Comparison of ENCODE assay signal across 1 cellular context in the genomic region with DNA sequence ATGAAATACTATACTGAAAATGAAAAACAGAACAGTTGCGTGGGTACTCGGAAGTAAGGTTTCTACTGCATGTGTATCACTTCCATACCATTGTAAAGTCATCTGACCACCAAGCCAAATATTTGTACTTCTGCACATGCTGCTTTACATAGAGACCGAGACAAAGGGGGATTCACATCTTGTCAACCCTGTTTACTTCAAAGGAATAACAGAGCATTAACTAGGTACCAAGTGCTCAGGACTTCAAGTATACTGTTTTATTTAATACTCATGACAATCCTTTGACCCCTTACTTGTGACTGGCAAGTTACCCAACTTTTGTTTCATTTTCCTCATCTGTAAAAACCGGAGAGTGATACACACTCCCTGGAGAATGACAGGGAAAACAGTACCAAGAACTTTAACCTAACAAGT.
TF ChIP-seq lines count a peak whose summit lies in the region.

No MANE protein-coding gene starts in this region.

TF ChIP-seq in HepG2, 621 proteins besides CTCF, POLR2A, EP300 and RAD21 (continued from another document and continues in another):
- TF ChIP-seq, protein P1, sequence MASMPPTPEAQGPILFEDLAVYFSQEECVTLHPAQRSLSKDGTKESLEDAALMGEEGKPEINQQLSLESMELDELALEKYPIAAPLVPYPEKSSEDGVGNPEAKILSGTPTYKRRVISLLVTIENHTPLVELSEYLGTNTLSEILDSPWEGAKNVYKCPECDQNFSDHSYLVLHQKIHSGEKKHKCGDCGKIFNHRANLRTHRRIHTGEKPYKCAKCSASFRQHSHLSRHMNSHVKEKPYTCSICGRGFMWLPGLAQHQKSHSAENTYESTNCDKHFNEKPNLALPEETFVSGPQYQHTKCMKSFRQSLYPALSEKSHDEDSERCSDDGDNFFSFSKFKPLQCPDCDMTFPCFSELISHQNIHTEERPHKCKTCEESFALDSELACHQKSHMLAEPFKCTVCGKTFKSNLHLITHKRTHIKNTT (CRISPR knock-in tag; IDR thresholded peaks at IDR 0.05) = no peak
- TF ChIP-seq SNAPC4 (CRISPR knock-in tag; IDR thresholded peaks at IDR 0.05) (no peak), ZNF772 (CRISPR knock-in tag; IDR thresholded peaks at IDR 0.05) (no peak), ZNF317 (CRISPR knock-in tag; IDR thresholded peaks at IDR 0.05) (0 out of 2 replicates have a peak, but pooled peaks have one; percentile 30), POLR2AphosphoS2 (IDR thresholded peaks at IDR 0.05; ENCODE audit: low read depth, low read length) (no peak), JUN (CRISPR knock-in tag; IDR thresholded peaks at IDR 0.05) (no peak), SOX6 (IDR thresholded peaks at IDR 0.05) (no peak), SOX6 (CRISPR knock-in tag; IDR thresholded peaks at IDR 0.05) (peak; percentile 97), FIP1L1 (IDR thresholded peaks at IDR 0.05; ENCODE audit: borderline replicate concordance, insufficient read depth, low read depth, low read length) (no peak), FOXA3 (CRISPR knock-in tag; IDR thresholded peaks at IDR 0.05) (peak; percentile 94), ZNF333 (CRISPR knock-in tag; IDR thresholded peaks at IDR 0.05; ENCODE audit: borderline replicate concordance) (no peak), ESRRA (CRISPR knock-in tag; IDR thresholded peaks at IDR 0.05; ENCODE audit: low read depth) (no peak), KDM5B (CRISPR knock-in tag; IDR thresholded peaks at IDR 0.05; ENCODE audit: borderline replicate concordance) (no peak), ZMAT3 (CRISPR knock-in tag; conservative IDR thresholded peaks at IDR 0.05) (no peak), ZSCAN9 (CRISPR knock-in tag; IDR thresholded peaks at IDR 0.05; ENCODE audit: borderline replicate concordance) (peak; percentile 67; the same call in 1 of the 2 replicates), ZNF143 (CRISPR knock-in tag; IDR thresholded peaks at IDR 0.05) (no peak), HNF1A (IDR thresholded peaks at IDR 0.05; ENCODE audit: low read depth) (no peak), HNF1A (CRISPR knock-in tag; IDR thresholded peaks at IDR 0.05; ENCODE audit: borderline replicate concordance) (no peak; the same call in 1 of the 2 replicates), ETV5 (CRISPR knock-in tag; IDR thresholded peaks at IDR 0.05; ENCODE audit: borderline replicate concordance) (peak; percentile 60; the same call in 1 of the 2 replicates), ARNTL (CRISPR knock-in tag; IDR thresholded peaks at IDR 0.05) (no peak), GZF1 (CRISPR knock-in tag; IDR thresholded peaks at IDR 0.05) (no peak), SIN3B (IDR thresholded peaks at IDR 0.05; ENCODE audit: low read length) (no peak), NFE2L2 (IDR thresholded peaks at IDR 0.05; ENCODE audit: low read length) (no peak), ZNF607 (CRISPR knock-in tag; IDR thresholded peaks at IDR 0.05; ENCODE audit: borderline replicate concordance) (no peak), ZNF672 (CRISPR knock-in tag; IDR thresholded peaks at IDR 0.05) (no peak), ZNF235 (CRISPR knock-in tag; IDR thresholded peaks at IDR 0.05; ENCODE audit: borderline replicate concordance) (no peak), NRL (CRISPR knock-in tag; IDR thresholded peaks at IDR 0.05; ENCODE audit: borderline replicate concordance) (no peak), MAFK (conservative IDR thresholded peaks at IDR 0.05 in 1 of 2, IDR thresholded peaks at IDR 0.05 in 1 of 2; ENCODE audit: low read length in 2 of 2) (no peak), NPAS2 (CRISPR knock-in tag; IDR thresholded peaks at IDR 0.05; ENCODE audit: borderline replicate concordance) (no peak)
- TF ChIP-seq, protein P2, sequence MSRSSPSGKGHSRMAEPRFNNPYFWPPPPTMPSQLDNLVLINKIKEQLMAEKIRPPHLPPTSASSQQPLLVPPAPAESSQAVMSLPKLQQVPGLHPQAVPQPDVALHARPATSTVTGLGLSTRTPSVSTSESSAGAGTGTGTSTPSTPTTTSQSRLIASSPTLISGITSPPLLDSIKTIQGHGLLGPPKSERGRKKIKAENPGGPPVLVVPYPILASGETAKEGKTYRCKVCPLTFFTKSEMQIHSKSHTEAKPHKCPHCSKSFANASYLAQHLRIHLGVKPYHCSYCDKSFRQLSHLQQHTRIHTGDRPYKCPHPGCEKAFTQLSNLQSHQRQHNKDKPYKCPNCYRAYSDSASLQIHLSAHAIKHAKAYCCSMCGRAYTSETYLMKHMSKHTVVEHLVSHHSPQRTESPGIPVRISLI (CRISPR knock-in tag; IDR thresholded peaks at IDR 0.05; ENCODE audit: borderline replicate concordance) = no peak
- TF ChIP-seq, protein P3, sequence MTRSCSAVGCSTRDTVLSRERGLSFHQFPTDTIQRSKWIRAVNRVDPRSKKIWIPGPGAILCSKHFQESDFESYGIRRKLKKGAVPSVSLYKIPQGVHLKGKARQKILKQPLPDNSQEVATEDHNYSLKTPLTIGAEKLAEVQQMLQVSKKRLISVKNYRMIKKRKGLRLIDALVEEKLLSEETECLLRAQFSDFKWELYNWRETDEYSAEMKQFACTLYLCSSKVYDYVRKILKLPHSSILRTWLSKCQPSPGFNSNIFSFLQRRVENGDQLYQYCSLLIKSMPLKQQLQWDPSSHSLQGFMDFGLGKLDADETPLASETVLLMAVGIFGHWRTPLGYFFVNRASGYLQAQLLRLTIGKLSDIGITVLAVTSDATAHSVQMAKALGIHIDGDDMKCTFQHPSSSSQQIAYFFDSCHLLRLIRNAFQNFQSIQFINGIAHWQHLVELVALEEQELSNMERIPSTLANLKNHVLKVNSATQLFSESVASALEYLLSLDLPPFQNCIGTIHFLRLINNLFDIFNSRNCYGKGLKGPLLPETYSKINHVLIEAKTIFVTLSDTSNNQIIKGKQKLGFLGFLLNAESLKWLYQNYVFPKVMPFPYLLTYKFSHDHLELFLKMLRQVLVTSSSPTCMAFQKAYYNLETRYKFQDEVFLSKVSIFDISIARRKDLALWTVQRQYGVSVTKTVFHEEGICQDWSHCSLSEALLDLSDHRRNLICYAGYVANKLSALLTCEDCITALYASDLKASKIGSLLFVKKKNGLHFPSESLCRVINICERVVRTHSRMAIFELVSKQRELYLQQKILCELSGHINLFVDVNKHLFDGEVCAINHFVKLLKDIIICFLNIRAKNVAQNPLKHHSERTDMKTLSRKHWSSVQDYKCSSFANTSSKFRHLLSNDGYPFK (CRISPR knock-in tag; IDR thresholded peaks at IDR 0.05; ENCODE audit: borderline replicate concordance) = no peak
- TF ChIP-seq, protein P4, sequence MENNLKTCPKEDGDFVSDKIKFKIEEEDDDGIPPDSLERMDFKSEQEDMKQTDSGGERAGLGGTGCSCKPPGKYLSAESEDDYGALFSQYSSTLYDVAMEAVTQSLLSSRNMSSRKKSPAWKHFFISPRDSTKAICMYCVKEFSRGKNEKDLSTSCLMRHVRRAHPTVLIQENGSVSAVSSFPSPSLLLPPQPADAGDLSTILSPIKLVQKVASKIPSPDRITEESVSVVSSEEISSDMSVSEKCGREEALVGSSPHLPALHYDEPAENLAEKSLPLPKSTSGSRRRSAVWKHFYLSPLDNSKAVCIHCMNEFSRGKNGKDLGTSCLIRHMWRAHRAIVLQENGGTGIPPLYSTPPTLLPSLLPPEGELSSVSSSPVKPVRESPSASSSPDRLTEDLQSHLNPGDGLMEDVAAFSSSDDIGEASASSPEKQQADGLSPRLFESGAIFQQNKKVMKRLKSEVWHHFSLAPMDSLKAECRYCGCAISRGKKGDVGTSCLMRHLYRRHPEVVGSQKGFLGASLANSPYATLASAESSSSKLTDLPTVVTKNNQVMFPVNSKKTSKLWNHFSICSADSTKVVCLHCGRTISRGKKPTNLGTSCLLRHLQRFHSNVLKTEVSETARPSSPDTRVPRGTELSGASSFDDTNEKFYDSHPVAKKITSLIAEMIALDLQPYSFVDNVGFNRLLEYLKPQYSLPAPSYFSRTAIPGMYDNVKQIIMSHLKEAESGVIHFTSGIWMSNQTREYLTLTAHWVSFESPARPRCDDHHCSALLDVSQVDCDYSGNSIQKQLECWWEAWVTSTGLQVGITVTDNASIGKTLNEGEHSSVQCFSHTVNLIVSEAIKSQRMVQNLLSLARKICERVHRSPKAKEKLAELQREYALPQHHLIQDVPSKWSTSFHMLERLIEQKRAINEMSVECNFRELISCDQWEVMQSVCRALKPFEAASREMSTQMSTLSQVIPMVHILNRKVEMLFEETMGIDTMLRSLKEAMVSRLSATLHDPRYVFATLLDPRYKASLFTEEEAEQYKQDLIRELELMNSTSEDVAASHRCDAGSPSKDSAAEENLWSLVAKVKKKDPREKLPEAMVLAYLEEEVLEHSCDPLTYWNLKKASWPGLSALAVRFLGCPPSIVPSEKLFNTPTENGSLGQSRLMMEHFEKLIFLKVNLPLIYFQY (CRISPR knock-in tag; IDR thresholded peaks at IDR 0.05; ENCODE audit: borderline replicate concordance) = 0 out of 2 replicates have a peak, but pooled peaks have one; percentile 15
- TF ChIP-seq, protein P5, sequence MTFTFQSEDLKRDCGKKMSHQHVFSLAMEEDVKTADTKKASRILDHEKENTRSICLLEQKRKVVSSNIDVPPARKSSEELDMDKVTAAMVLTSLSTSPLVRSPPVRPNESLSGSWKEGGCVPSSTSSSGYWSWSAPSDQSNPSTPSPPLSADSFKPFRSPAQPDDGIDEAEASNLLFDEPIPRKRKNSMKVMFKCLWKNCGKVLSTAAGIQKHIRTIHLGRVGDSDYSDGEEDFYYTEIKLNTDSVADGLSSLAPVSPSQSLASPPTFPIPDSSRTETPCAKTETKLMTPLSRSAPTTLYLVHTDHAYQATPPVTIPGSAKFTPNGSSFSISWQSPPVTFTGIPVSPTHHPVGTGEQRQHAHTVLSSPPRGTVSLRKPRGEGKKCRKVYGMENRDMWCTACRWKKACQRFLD (CRISPR knock-in tag; IDR thresholded peaks at IDR 0.05; ENCODE audit: borderline replicate concordance) = no peak
- TF ChIP-seq, protein P6, sequence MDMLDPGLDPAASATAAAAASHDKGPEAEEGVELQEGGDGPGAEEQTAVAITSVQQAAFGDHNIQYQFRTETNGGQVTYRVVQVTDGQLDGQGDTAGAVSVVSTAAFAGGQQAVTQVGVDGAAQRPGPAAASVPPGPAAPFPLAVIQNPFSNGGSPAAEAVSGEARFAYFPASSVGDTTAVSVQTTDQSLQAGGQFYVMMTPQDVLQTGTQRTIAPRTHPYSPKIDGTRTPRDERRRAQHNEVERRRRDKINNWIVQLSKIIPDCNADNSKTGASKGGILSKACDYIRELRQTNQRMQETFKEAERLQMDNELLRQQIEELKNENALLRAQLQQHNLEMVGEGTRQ (IDR thresholded peaks at IDR 0.05; ENCODE audit: low read depth, low read length) = no peak
- TF ChIP-seq, protein P6 (CRISPR knock-in tag; IDR thresholded peaks at IDR 0.05; ENCODE audit: borderline replicate concordance) = no peak; the same call in 1 of the 2 replicates
